In the genomic region with DNA sequence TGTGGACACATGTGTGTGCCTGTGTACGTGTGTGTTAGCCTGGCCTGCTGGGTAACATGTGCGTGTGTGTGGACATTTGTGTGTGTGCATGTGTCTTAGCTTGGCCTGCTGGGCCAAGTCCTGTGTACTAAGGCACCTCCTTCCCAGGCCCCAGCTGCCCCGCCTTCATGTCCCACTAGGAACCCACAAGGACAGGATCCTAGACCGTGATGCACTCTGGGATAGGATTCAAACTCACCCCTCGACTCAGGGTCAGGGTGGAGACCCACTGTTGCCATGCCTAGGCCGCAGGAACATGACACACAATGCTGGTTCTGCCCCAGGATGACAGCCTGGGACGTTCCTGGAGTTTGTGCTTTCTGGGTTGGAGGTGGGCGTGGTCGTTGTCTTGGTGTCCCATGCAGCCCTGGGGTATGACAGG, we compare ENCODE assay signal across 22 cellular contexts.
DNase-seq lines count a peak whose midpoint lies in the region; ATAC-seq, FAIRE-seq and TF ChIP-seq lines count a peak whose summit lies in the region.
"Had no signal": no experiment of that assay in that cellular context is flagged by ENCODE, and none has a peak within 500 bp of the region (broad histone marks: within the 10 kb centered on the region; RNA-seq: fewer than 3 reads in every experiment).

No MANE protein-coding gene starts in this region.

- no peak overlapping the region for H3K9ac ChIP-seq in HepG2 (ENCODE audit: insufficient read depth, low read depth, low read length)
- H3K9ac ChIP-seq: SK-N-SH had no signal

- 83% methylated on average over 1 of the region's 9 CpGs for WGBS in HepG2 (ENCODE audit: low lambda C conversion rate)
- WGBS in right lobe of liver (ENCODE audit: insufficient coverage, low coverage, low lambda C conversion rate, missing lambda C conversion rate) = 100% methylated on average over 2 of the region's 9 CpGs

- BruUV-seq in HepG2 (replicated peaks; lab: Mats Ljungman, UMichigan) = no TSS peak

- no peaks in the 10 kb centered on the region for H3K79me2 ChIP-seq in HepG2 (ENCODE audit: insufficient read depth, low read length)

- in situ Hi-C loops in HepG2 (cut with HindIII; ENCODE audit: extremely low pct_ligation_motif_present, low pct_unique_long_range_greater_than_20kb) = no loop called here

- TF ChIP-seq EP300 in HepG2 (IDR thresholded peaks at IDR 0.05; ENCODE audit: low read depth in 2 of 2, low read length in 2 of 2) = no peak
- no peak for TF ChIP-seq EP300 in HepG2 (CRISPR knock-in tag; IDR thresholded peaks at IDR 0.05; ENCODE audit: borderline replicate concordance)

- POLR2A ChIA-PET in HepG2 (lab: Yijun Ruan, JAX) = no interaction called here

- H3K4me1 ChIP-seq in HepG2 (ENCODE audit: insufficient read depth, low read length) (peaks cover 26% of the 10 kb centered on the region), right lobe of liver (peaks cover 0 to 8% (median 0%) of the 10 kb centered on the region in 4 donors), RWPE2 (ENCODE audit: insufficient read depth, poor library complexity, severe bottlenecking) (no peaks in the 10 kb centered on the region)
- H3K4me1 ChIP-seq: BE2C had no signal

- no peak for TF ChIP-seq CTCF in HepG2 (CRISPR knock-in tag; IDR thresholded peaks at IDR 0.05)
- no peak for TF ChIP-seq CTCF in right lobe of liver (IDR thresholded peaks at IDR 0.05)
- TF ChIP-seq CTCF in RWPE2 (IDR thresholded peaks at IDR 0.05; ENCODE audit: poor library complexity, severe bottlenecking) = no peak

- no peak overlapping the region for H3K4me2 ChIP-seq in HepG2 (ENCODE audit: low read depth, low read length)
- H3K4me2 ChIP-seq: PC-9, SK-N-SH had no signal

- H3K36me3 ChIP-seq in HepG2 (replicated peaks in 1 of 2; ENCODE audit: control insufficient read depth in 1 of 2, insufficient read depth in 2 of 2, low read length in 2 of 2) (no peaks in the 10 kb centered on the region), right lobe of liver (no peaks in the 10 kb centered on the region), RWPE2 (ENCODE audit: low read depth) (no peaks in the 10 kb centered on the region)
- H3K36me3 ChIP-seq: BE2C had no signal

- TF ChIP-seq POLR2A in HepG2 (IDR thresholded peaks at IDR 0.05; ENCODE audit: insufficient read depth in 1 of 2, low read depth in 2 of 2, low read length in 2 of 2) (no peak), right lobe of liver (IDR thresholded peaks at IDR 0.05) (no peak)

- no peaks in the 10 kb centered on the region for H4K20me1 ChIP-seq in HepG2 (ENCODE audit: insufficient read depth, low read length)

- H3K9me3 ChIP-seq in HepG2 (ENCODE audit: low read length) (no peaks in the 10 kb centered on the region), right lobe of liver (no peaks in the 10 kb centered on the region), RWPE2 (ENCODE audit: severe bottlenecking) (no peaks in the 10 kb centered on the region)
- H3K9me3 ChIP-seq: SK-N-SH had no signal

- H3K27ac ChIP-seq in HepG2 (ENCODE audit: extremely low read length, insufficient read depth, low read length) = no peak overlapping the region
- H3K27ac ChIP-seq in right lobe of liver = no peak overlapping the region
- H3K27ac ChIP-seq in RWPE2 (ENCODE audit: poor library complexity, severe bottlenecking) = no peak overlapping the region
- H3K27ac ChIP-seq: PC-9, RWPE1 had no signal

- CTCF ChIA-PET in HepG2 (lab: Yijun Ruan, JAX; ENCODE audit: low intra/inter-chr PET ratio, low total read pairs) = no interaction called here

- no peak overlapping the region for H3K4me3 ChIP-seq in HepG2 (replicated peaks in 1 of 3; ENCODE audit: insufficient read depth in 1 of 3, low read depth in 2 of 3, low read length in 3 of 3)
- H3K4me3 ChIP-seq in right lobe of liver = no peak overlapping the region
- H3K4me3 ChIP-seq in RWPE2 (ENCODE audit: severe bottlenecking) = no peak overlapping the region
- H3K4me3 ChIP-seq: PC-9 had no signal

- DNase-seq in HepG2 (ENCODE audit: low spot score) (no peak), right lobe of liver (no peak), RWPE2 (ENCODE audit: low spot score) (peak; percentile 39), sciatic nerve (ENCODE audit: low spot score) (peak; percentile 45), NCI-H2107 (lab: John Stamatoyannopoulos, UW) (no peak)
- DNase-seq in activated CD4-positive, alpha-beta T cell treated with anti-CD3 and anti-CD28 coated beads, Interleukin-2, amount 50 U/mL, for 48 hours = no peak
- DNase-seq: BE2C, COR-L47, DMS 273 treated with DMSO at 0.1 percent for 48 hours, DMS79 treated with DMSO at 0.1 percent for 48 hours, H7, NCI-H1105, NCI-H146, NCI-H2029, NCI-H226, NCI-H510A treated with DMSO at 0.1 percent for 48 hours, NCI-H748 treated with DMSO at 0.1 percent for 48 hours, PC-9, SIG-M5, SK-N-SH had no signal

- H2AFZ ChIP-seq in HepG2 (ENCODE audit: low read length) = no peak overlapping the region
- H2AFZ ChIP-seq: PC-9 had no signal

- intact Hi-C loops in HepG2 (cut with micrococcal nuclease; ENCODE audit: unreplicated experiment) (no loop called here), right lobe of liver (cut with DNase I) (no loop called here), sciatic nerve (cut with DNase I) (no loop called here)

- FAIRE-seq in HepG2 (lab: Jason Lieb, UNC) = no peak

- no peak for TF ChIP-seq RAD21 in HepG2 (CRISPR knock-in tag; IDR thresholded peaks at IDR 0.05)

- peaks cover 0 to 1% of the 10 kb centered on the region in 2 experiments; a peak in 1 of 5 replicates for H3K27me3 ChIP-seq in HepG2 (ENCODE audit: control insufficient read depth in 1 of 2, insufficient read depth in 2 of 2, low read length in 2 of 2)
- no peaks in the 10 kb centered on the region for H3K27me3 ChIP-seq in right lobe of liver
- no peaks in the 10 kb centered on the region for H3K27me3 ChIP-seq in RWPE2 (ENCODE audit: insufficient read depth, poor library complexity, severe bottlenecking)
- H3K27me3 ChIP-seq: BE2C had no signal

- no peak for ATAC-seq in HepG2
- ATAC-seq in right lobe of liver = no peak
- ATAC-seq in RWPE2 (ENCODE audit: low read depth) = no peak
- ATAC-seq in sciatic nerve = no peak
- no peak for ATAC-seq in GM21390 (IDR thresholded peaks at IDR 0.05; ENCODE audit: unreplicated experiment)

TF ChIP-seq in HepG2, 621 proteins besides CTCF, POLR2A, EP300 and RAD21:
- TF ChIP-seq ARNT (IDR thresholded peaks at IDR 0.05) = no peak
- TF ChIP-seq MTF2 (CRISPR knock-in tag; IDR thresholded peaks at IDR 0.05; ENCODE audit: borderline replicate concordance) = no peak
- 0 out of 2 replicates have a peak, but pooled peaks have one; percentile 26 for TF ChIP-seq MNT (IDR thresholded peaks at IDR 0.05)

Comparison
In these comparisons a context has a peak if more than half of its experiments do, and no peak if none do; other contexts are left out.
1. DNase-seq: peak in RWPE2 (single experiment) and sciatic nerve (single experiment); none in HepG2 (single experiment), right lobe of liver (0 of 3), activated CD4-positive, alpha-beta T cell treated with anti-CD3 and anti-CD28 coated beads, Interleukin-2, amount 50 U/mL, for 48 hours (0 of 2) and NCI-H2107 (single experiment).